In the genomic region with DNA sequence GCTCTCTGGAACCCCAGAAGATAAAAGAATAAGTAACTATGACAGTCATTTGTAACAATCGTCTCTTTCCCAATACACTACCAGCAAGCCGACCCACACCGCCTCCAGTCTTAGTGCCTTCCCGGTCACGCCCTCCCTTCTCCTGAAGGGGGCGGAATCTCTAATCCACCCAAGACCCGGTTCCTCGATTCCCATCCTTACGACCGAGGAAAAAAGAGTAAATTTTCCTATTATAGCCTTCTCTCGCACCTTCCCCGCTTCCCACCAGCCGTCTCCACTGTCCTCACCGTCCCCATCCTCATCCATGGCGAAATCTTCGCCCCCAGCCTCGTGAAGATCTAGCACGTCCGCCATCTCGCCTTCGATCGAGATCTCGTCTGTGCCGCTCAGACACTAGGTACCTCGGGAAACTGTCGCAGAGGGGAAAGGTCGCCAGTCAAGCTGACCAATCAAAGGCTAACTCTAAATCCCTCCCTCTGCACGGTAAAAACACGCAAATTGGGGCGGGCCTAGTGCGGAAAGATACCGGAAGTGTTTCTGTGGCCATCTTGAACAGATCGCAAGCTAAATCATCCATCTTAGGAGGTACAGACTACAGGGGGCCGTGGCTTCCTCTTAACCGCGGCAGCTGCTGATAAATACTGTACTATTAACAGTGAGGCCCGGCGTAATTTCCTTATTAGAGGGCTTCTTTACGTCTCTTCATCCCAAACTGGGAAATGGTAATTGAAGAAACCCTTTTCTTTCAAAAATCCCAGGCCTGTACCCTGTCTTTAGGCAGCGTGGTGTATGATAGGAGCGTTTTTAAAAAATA, we compare ENCODE assay signal across 8 cellular contexts. TPM values are rescaled to one million over a fixed set of nuclear protein-coding genes. Genes with fewer than 3 reads are reported as not detected.
DNase-seq lines count a peak whose midpoint lies in the region; ATAC-seq and TF ChIP-seq lines count a peak whose summit lies in the region.

RBM8A (minus strand) TSS at position 412 of the 814 bp plus-strand sequence; CDS start at position 354, 58 bp downstream.

- peaks cover 5% of the 10 kb centered on the region for H3K36me3 Mint-ChIP-seq in Caco-2 (ENCODE audit: insufficient read depth, unreplicated experiment)
- H3K36me3 Mint-ChIP-seq in effector memory CD8-positive, alpha-beta T cell (ENCODE audit: insufficient read depth): peaks cover 27% of the 10 kb centered on the region

- peak within 1 kb of the TSS; percentile 84 for H3K4me3 ChIP-seq in Caco-2 (ENCODE audit: low read depth, low read length)

- CTCF ChIA-PET in Caco-2 (lab: Charles Lee): interaction anchor here (0.6 to 1.9 kb wide), 8 partner anchors 9 to 68 kb away, joined by 3 to 15 read pairs (median 6); partner anchors contain the start of genes ANKRD34A, LIX1L, PIAS3 and POLR3GL

- intact Hi-C loops in Caco-2 (cut with micrococcal nuclease; ENCODE audit: unreplicated experiment): loop anchor here (2.0 to 5.0 kb wide), 3 partner anchors 35 to 50 kb away; no protein-coding TSS in a partner anchor

- POLR2A ChIA-PET in Caco-2 (lab: Charles Lee): interaction anchor here (0.9 to 2.8 kb wide), 10 partner anchors 8 to 125 kb away, joined by 3 to 25 read pairs (median 7); partner anchors contain the start of genes ANKRD34A, LIX1L, NUDT17 and PEX11B

- no peak within 1 kb of the TSS for H3K27ac Mint-ChIP-seq in Caco-2 (ENCODE audit: unreplicated experiment)
- H3K27ac Mint-ChIP-seq in effector memory CD8-positive, alpha-beta T cell: no peak within 1 kb of the TSS

- no peaks in the 10 kb centered on the region for H3K27me3 Mint-ChIP-seq in Caco-2 (ENCODE audit: insufficient read depth, unreplicated experiment)
- H3K27me3 Mint-ChIP-seq in effector memory CD8-positive, alpha-beta T cell: no peaks in the 10 kb centered on the region

- H3K27me3 ChIP-seq in Caco-2 (replicated peaks; ENCODE audit: control insufficient read depth, insufficient read depth, low read length): no peaks in the 10 kb centered on the region

- TF ChIP-seq CTCF in Caco-2 (IDR thresholded peaks at IDR 0.05; ENCODE audit: insufficient read depth in 1 of 2, low read depth in 1 of 2, low read length in 1 of 2, severe bottlenecking in 1 of 2, unreplicated experiment in 1 of 2) (peak; percentile 73 to 74), GM20000 (IDR thresholded peaks at IDR 0.05; ENCODE audit: extremely low read depth, missing control alignments) (peak; percentile 30)

- no peaks in the 10 kb centered on the region for H3K36me3 ChIP-seq in Caco-2 (ENCODE audit: control insufficient read depth, insufficient read depth, low read length)

- ATAC-seq in effector memory CD8-positive, alpha-beta T cell (replicated peaks): peak; percentile 96

- H3K4me3 Mint-ChIP-seq in Caco-2 (ENCODE audit: unreplicated experiment): no peak within 1 kb of the TSS
- no peak within 1 kb of the TSS for H3K4me3 Mint-ChIP-seq in effector memory CD8-positive, alpha-beta T cell

- BruUV-seq in Caco-2 (replicated peaks; lab: Mats Ljungman, UMichigan): no TSS peak

- H3K4me1 Mint-ChIP-seq in Caco-2 (ENCODE audit: low read depth, unreplicated experiment): peaks cover 6% of the 10 kb centered on the region
- peaks cover 16 to 19% of the 10 kb centered on the region in 2 donors for H3K4me1 Mint-ChIP-seq in effector memory CD8-positive, alpha-beta T cell (ENCODE audit: low read depth in 2 of 2)

- H3K9me3 ChIP-seq in Caco-2: no peaks in the 10 kb centered on the region

- H3K9me3 Mint-ChIP-seq in Caco-2 (ENCODE audit: unreplicated experiment): no peaks in the 10 kb centered on the region
- H3K9me3 Mint-ChIP-seq in effector memory CD8-positive, alpha-beta T cell: no peaks in the 10 kb centered on the region

- DNase-seq in Caco-2: peak; percentile 95 to 97
- DNase-seq in GM20000 (ENCODE audit: low spot score): peak; percentile 86
- peak; percentile 97 for DNase-seq in HT-29 (ENCODE audit: low spot score)
- peak; percentile 90 for DNase-seq in NK-92 treated with Interleukin-12 subunit alpha and Interleukin-12 subunit beta, amount 100 ng/mL, for 24 hours (lab: John Stamatoyannopoulos, UW)
- peak; percentile 92 for DNase-seq in activated CD8-positive, alpha-beta memory T cell treated with anti-CD3 and anti-CD28 coated beads for 24 hours
- DNase-seq in effector memory CD8-positive, alpha-beta T cell: peak; percentile 92 to 94 (median 93)
- peak; percentile 99 for DNase-seq in medulla oblongata (ENCODE audit: extremely low spot score)
- peak; percentile 90 for DNase-seq in stimulated activated CD8-positive, alpha-beta memory T cell treated with anti-CD3 and anti-CD28 coated beads, Interleukin-12 subunit alpha, Interleukin-12 subunit beta, amount 100 ng/mL, for 1 hour (ENCODE audit: low read depth)

- peaks cover 3% of the 10 kb centered on the region for H3K4me1 ChIP-seq in Caco-2

RNA-seq across cellular contexts. Expression of gene RBM8A, which starts in this region (rescaled TPM):
- total RNA-seq in Caco-2 (2022): 178 and 185 TPM in 2 replicates
- total RNA-seq in HT-29 (2014; rRNA removed; shearing (Covaris generic)): 88.3 and 93.5 TPM in 2 replicates

Comparison
In these comparisons a context has a peak if more than half of its experiments do, and no peak if none do; other contexts are left out.
1. Peak in every context shown above with its lines: DNase-seq, ATAC-seq and H3K4me3 ChIP-seq.